ENCODE assay signal across 26 cellular contexts in genomic region chr10:45817912-45818311, GRCh38.
"Had no signal": no experiment of that assay in that cellular context is flagged by ENCODE, and none has a peak within 500 bp of the region (broad histone marks: within the 10 kb centered on the region; RNA-seq: fewer than 3 reads in every experiment).

No MANE protein-coding gene starts in this region.

- H3K4me3 ChIP-seq: coronary artery, dorsolateral prefrontal cortex, gastroesophageal sphincter, heart left ventricle, hepatocyte, left lung, lower lobe of right lung, mucosa of descending colon had no signal

- H3K27me3 ChIP-seq: dorsolateral prefrontal cortex, foreskin keratinocyte, gastroesophageal sphincter, heart left ventricle, hepatocyte, left lung had no signal

- H3K4me1 ChIP-seq: foreskin keratinocyte, gastroesophageal sphincter, heart left ventricle, left lung, lower lobe of right lung had no signal

- H3K27ac Mint-ChIP-seq: mesothelial cell of epicardium; naive B cell; naive thymus-derived CD8-positive, alpha-beta T cell had no signal

- H2AFZ ChIP-seq: hepatocyte had no signal

- H3K4me3 Mint-ChIP-seq: mesothelial cell of epicardium; naive B cell; naive thymus-derived CD8-positive, alpha-beta T cell had no signal

- H3K9me3 ChIP-seq: gastroesophageal sphincter, heart left ventricle, lower lobe of right lung, mucosa of descending colon had no signal

- H3K36me3 Mint-ChIP-seq: mesothelial cell of epicardium; naive B cell; naive thymus-derived CD8-positive, alpha-beta T cell had no signal

- H3K9me3 Mint-ChIP-seq: naive thymus-derived CD8-positive, alpha-beta T cell had no signal

- H3K36me3 ChIP-seq: gastroesophageal sphincter, heart left ventricle, left lung, lower lobe of right lung had no signal

- DNase-seq: dermis blood vessel endothelial cell; dorsolateral prefrontal cortex; effector CD4-positive, alpha-beta T cell; effector memory CD4-positive, alpha-beta T cell; foreskin keratinocyte; heart left ventricle; hypothalamus; left cardiac atrium; left lung; left ventricle myocardium superior; lower lobe of right lung; mesenchymal stem cell; mucosa of descending colon; naive B cell; naive thymus-derived CD8-positive, alpha-beta T cell had no signal

- H3K79me2 ChIP-seq: hepatocyte had no signal

- ATAC-seq: esophagus mucosa; foreskin keratinocyte; gastroesophageal sphincter; heart left ventricle; left cardiac atrium; left lung; left ventricle myocardium superior; lower lobe of right lung; mucosa of descending colon; naive thymus-derived CD8-positive, alpha-beta T cell had no signal

- H3K4me1 Mint-ChIP-seq: mesothelial cell of epicardium had no signal

- H3K4me2 ChIP-seq: hepatocyte had no signal

- H3K27ac ChIP-seq: coronary artery, dorsolateral prefrontal cortex, epithelial cell of prostate, foreskin keratinocyte, gastroesophageal sphincter, heart left ventricle, hepatocyte, left lung, lower lobe of right lung had no signal

- FAIRE-seq: colon, endometrium, frontal cortex, islet of Langerhans, keratinocyte had no signal
